ENCODE assay signal across 1 cellular context in genomic region chrX:131289527-131289926, GRCh38.
TF ChIP-seq lines count a peak whose summit lies in the region.

No MANE protein-coding gene starts in this region.

TF ChIP-seq in H1, 55 proteins besides CTCF, POLR2A, EP300 and RAD21:
- TF ChIP-seq JUN (IDR thresholded peaks at IDR 0.05; ENCODE audit: low read depth, low read length) (no peak), CHD2 (IDR thresholded peaks at IDR 0.05; ENCODE audit: low read length) (no peak), NRF1 (IDR thresholded peaks at IDR 0.05; ENCODE audit: low read depth, low read length) (no peak), POU5F1 (IDR thresholded peaks at IDR 0.05; ENCODE audit: low read depth, low read length) (no peak), SP4 (IDR thresholded peaks at IDR 0.05; ENCODE audit: low read length) (no peak), KDM1A (IDR thresholded peaks at IDR 0.05; ENCODE audit: borderline replicate concordance, low read length) (no peak), HDAC2 (IDR thresholded peaks at IDR 0.05; ENCODE audit: borderline replicate concordance in 1 of 2, low read depth in 2 of 2, low read length in 2 of 2) (no peak), E2F6 (IDR thresholded peaks at IDR 0.05) (no peak), HDAC6 (IDR thresholded peaks at IDR 0.05; ENCODE audit: low read depth, low read length) (no peak), EGR1 (IDR thresholded peaks at IDR 0.05; ENCODE audit: borderline replicate concordance, low read depth, low read length) (no peak), BCL11A (IDR thresholded peaks at IDR 0.05; ENCODE audit: low read depth in 2 of 2, low read length in 2 of 2) (no peak), PHF8 (conservative IDR thresholded peaks at IDR 0.05; ENCODE audit: low read depth, low read length) (no peak)
